In the genomic region with DNA sequence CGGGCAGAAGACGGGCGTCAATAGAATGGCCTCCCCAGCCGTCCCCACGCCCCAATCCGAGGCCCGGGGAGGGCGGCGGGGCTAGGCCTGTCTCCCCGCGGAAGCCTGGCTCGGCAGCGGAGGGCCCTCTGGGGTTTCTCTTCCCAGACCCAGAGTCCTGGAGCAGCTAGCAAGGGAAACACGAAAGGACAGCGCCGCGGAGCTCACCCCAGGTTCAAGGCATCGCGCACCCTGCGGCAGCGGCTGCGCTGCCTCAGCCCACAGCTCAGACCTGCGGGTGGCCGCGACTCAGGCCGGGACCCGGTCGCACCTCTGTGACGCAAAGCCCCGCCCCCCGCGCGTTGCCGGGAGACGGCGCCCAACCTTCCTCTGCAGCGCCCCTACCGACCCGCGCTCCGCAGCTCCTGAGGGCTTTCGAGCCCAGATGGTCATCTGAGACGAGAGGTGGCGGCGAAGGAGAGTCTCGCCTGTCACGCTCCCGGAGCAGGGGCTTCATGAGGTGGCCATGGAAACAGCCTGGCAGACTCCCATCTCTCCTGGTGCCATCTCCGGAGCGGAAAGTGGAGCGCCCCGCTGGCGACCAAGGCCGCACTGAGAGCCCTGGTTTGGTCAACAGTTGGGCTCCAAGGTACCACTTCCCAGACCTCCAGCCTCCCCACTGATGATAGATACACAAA, we compare ENCODE assay signal across 1 cellular context.
TF ChIP-seq lines count a peak whose summit lies in the region.

A gene with protein sequence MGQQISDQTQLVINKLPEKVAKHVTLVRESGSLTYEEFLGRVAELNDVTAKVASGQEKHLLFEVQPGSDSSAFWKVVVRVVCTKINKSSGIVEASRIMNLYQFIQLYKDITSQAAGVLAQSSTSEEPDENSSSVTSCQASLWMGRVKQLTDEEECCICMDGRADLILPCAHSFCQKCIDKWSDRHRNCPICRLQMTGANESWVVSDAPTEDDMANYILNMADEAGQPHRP (minus strand): TSS at position 273 of the 677 bp plus-strand sequence. CDS start 7,029 bp downstream, outside the sequence.

TF ChIP-seq in GM12878, 131 proteins besides CTCF, POLR2A, EP300 and RAD21 (continued from another document and continues in another):
- TF ChIP-seq, protein P1, sequence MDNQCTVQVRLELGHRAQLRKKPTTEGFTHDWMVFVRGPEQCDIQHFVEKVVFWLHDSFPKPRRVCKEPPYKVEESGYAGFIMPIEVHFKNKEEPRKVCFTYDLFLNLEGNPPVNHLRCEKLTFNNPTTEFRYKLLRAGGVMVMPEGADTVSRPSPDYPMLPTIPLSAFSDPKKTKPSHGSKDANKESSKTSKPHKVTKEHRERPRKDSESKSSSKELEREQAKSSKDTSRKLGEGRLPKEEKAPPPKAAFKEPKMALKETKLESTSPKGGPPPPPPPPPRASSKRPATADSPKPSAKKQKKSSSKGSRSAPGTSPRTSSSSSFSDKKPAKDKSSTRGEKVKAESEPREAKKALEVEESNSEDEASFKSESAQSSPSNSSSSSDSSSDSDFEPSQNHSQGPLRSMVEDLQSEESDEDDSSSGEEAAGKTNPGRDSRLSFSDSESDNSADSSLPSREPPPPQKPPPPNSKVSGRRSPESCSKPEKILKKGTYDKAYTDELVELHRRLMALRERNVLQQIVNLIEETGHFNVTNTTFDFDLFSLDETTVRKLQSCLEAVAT (IDR thresholded peaks at IDR 0.05), result no peak
- TF ChIP-seq SREBF1 (IDR thresholded peaks at IDR 0.05; ENCODE audit: low read length), result no peak
- peak; percentile 77; the same call in 1 of the 2 replicates for TF ChIP-seq SIN3A (IDR thresholded peaks at IDR 0.05; ENCODE audit: low read depth, low read length)
- peak; percentile 95 for TF ChIP-seq BMI1 (IDR thresholded peaks at IDR 0.05; ENCODE audit: borderline replicate concordance)
- TF ChIP-seq KLF5 (IDR thresholded peaks at IDR 0.05; ENCODE audit: partially characterized antibody), result peak; percentile 59
- TF ChIP-seq ZSCAN29 (IDR thresholded peaks at IDR 0.05), result no peak
- peak; percentile 72; the same call in 1 of the 2 replicates for TF ChIP-seq POLR2AphosphoS2 (IDR thresholded peaks at IDR 0.05; ENCODE audit: low read depth, low read length)
- 0 out of 2 replicates have a peak, but pooled peaks have one; percentile 17 for TF ChIP-seq EED (IDR thresholded peaks at IDR 0.05; ENCODE audit: low read depth)
- no peak for TF ChIP-seq ZZZ3 (IDR thresholded peaks at IDR 0.05; ENCODE audit: control insufficient read depth, insufficient read length, low read depth)
- TF ChIP-seq YBX1 (IDR thresholded peaks at IDR 0.05), result no peak
- 0 out of 2 replicates have a peak, but pooled peaks have one; percentile 40 for TF ChIP-seq CBFB (IDR thresholded peaks at IDR 0.05; ENCODE audit: low read depth)
- TF ChIP-seq RFX5 (IDR thresholded peaks at IDR 0.05; ENCODE audit: low read depth, low read length), result no peak
- no peak for TF ChIP-seq CBX5 (IDR thresholded peaks at IDR 0.05; ENCODE audit: low read depth)
- peak; percentile 73; the same call in 1 of the 2 replicates for TF ChIP-seq RB1 (IDR thresholded peaks at IDR 0.05; ENCODE audit: borderline replicate concordance)
- TF ChIP-seq GABPA (IDR thresholded peaks at IDR 0.05; ENCODE audit: low read depth), result no peak
- TF ChIP-seq ASH2L (IDR thresholded peaks at IDR 0.05; ENCODE audit: borderline replicate concordance, low read depth), result no peak
- 0 out of 2 replicates have a peak, but pooled peaks have one; percentile 29 for TF ChIP-seq BRCA1 (IDR thresholded peaks at IDR 0.05; ENCODE audit: low read depth, low read length)
- no peak for TF ChIP-seq YY1 (IDR thresholded peaks at IDR 0.05; ENCODE audit: low read depth, low read length)
- TF ChIP-seq, protein P2, sequence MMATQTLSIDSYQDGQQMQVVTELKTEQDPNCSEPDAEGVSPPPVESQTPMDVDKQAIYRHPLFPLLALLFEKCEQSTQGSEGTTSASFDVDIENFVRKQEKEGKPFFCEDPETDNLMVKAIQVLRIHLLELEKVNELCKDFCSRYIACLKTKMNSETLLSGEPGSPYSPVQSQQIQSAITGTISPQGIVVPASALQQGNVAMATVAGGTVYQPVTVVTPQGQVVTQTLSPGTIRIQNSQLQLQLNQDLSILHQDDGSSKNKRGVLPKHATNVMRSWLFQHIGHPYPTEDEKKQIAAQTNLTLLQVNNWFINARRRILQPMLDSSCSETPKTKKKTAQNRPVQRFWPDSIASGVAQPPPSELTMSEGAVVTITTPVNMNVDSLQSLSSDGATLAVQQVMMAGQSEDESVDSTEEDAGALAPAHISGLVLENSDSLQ (IDR thresholded peaks at IDR 0.05), result no peak
- peak in 1 of 2 experiments; percentile 78; a peak in 2 of 4 replicates for TF ChIP-seq SRF (IDR thresholded peaks at IDR 0.05; ENCODE audit: low read depth in 2 of 2, low read length in 2 of 2)
- TF ChIP-seq, protein P3, sequence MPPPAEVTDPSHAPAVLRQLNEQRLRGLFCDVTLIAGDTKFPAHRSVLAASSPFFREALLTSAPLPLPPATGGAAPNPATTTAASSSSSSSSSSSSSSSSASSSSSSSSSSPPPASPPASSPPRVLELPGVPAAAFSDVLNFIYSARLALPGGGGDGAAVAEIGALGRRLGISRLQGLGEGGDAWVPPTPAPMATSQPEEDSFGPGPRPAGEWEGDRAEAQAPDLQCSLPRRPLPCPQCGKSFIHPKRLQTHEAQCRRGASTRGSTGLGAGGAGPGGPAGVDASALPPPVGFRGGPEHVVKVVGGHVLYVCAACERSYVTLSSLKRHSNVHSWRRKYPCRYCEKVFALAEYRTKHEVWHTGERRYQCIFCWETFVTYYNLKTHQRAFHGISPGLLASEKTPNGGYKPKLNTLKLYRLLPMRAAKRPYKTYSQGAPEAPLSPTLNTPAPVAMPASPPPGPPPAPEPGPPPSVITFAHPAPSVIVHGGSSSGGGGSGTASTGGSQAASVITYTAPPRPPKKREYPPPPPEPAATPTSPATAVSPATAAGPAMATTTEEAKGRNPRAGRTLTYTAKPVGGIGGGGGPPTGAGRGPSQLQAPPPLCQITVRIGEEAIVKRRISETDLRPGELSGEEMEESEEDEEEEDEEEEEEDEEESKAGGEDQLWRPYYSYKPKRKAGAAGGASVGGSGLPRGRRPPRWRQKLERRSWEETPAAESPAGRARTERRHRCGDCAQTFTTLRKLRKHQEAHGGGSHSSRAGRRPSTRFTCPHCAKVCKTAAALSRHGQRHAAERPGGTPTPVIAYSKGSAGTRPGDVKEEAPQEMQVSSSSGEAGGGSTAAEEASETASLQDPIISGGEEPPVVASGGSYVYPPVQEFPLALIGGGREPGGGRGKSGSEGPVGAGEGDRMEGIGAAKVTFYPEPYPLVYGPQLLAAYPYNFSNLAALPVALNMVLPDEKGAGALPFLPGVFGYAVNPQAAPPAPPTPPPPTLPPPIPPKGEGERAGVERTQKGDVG (CRISPR knock-in tag; IDR thresholded peaks at IDR 0.05), result no peak
- peak; percentile 87 for TF ChIP-seq NBN (IDR thresholded peaks at IDR 0.05)
- TF ChIP-seq POU2F2 (IDR thresholded peaks at IDR 0.05; ENCODE audit: borderline replicate concordance, low read depth, low read length), result peak; percentile 39; the same call in 1 of the 3 replicates
- no peak for TF ChIP-seq SUZ12 (IDR thresholded peaks at IDR 0.05; ENCODE audit: unreplicated experiment)
- TF ChIP-seq ZNF24 (IDR thresholded peaks at IDR 0.05), result no peak
- no peak for TF ChIP-seq FOXK2 (IDR thresholded peaks at IDR 0.05)
- peak; percentile 59; the same call in 1 of the 2 replicates for TF ChIP-seq TAF1 (IDR thresholded peaks at IDR 0.05; ENCODE audit: borderline replicate concordance, low read depth, low read length)
- TF ChIP-seq NR2C1 (IDR thresholded peaks at IDR 0.05), result no peak
- no peak for TF ChIP-seq HDAC6 (IDR thresholded peaks at IDR 0.05; ENCODE audit: unreplicated experiment)
- TF ChIP-seq CEBPB (IDR thresholded peaks at IDR 0.05; ENCODE audit: borderline replicate concordance in 1 of 2, low read depth in 2 of 2, low read length in 2 of 2), result no peak
- TF ChIP-seq, protein P4, sequence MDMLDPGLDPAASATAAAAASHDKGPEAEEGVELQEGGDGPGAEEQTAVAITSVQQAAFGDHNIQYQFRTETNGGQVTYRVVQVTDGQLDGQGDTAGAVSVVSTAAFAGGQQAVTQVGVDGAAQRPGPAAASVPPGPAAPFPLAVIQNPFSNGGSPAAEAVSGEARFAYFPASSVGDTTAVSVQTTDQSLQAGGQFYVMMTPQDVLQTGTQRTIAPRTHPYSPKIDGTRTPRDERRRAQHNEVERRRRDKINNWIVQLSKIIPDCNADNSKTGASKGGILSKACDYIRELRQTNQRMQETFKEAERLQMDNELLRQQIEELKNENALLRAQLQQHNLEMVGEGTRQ (IDR thresholded peaks at IDR 0.05; ENCODE audit: borderline replicate concordance, low read depth, low read length), result no peak
- 0 out of 2 replicates have a peak, but pooled peaks have one; percentile 31 for TF ChIP-seq STAT1 (conservative IDR thresholded peaks at IDR 0.05)
- TF ChIP-seq, protein P5, sequence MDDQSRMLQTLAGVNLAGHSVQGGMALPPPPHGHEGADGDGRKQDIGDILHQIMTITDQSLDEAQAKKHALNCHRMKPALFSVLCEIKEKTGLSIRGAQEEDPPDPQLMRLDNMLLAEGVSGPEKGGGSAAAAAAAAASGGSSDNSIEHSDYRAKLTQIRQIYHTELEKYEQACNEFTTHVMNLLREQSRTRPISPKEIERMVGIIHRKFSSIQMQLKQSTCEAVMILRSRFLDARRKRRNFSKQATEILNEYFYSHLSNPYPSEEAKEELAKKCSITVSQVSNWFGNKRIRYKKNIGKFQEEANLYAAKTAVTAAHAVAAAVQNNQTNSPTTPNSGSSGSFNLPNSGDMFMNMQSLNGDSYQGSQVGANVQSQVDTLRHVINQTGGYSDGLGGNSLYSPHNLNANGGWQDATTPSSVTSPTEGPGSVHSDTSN (IDR thresholded peaks at IDR 0.05; ENCODE audit: insufficient replicate concordance, low read depth, low read length), result no peak
- TF ChIP-seq BCL11A (IDR thresholded peaks at IDR 0.05; ENCODE audit: low read depth, low read length), result no peak
- TF ChIP-seq, protein P6, sequence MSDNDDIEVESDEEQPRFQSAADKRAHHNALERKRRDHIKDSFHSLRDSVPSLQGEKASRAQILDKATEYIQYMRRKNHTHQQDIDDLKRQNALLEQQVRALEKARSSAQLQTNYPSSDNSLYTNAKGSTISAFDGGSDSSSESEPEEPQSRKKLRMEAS (IDR thresholded peaks at IDR 0.05; ENCODE audit: low read depth, low read length), result peak; percentile 50; the same call in 1 of the 2 replicates
- no peak for TF ChIP-seq ESRRA (IDR thresholded peaks at IDR 0.05; ENCODE audit: low read length)
- TF ChIP-seq SMAD5 (IDR thresholded peaks at IDR 0.05; ENCODE audit: low read depth), result no peak
- peak; percentile 86 for TF ChIP-seq SP1 (IDR thresholded peaks at IDR 0.05; ENCODE audit: low read depth, low read length)
- TF ChIP-seq GATAD2B (conservative IDR thresholded peaks at IDR 0.05; ENCODE audit: low read depth), result peak; percentile 80; the same call in 1 of the 2 replicates
- TF ChIP-seq LARP7 (IDR thresholded peaks at IDR 0.05), result peak; percentile 84
- TF ChIP-seq, protein P7, sequence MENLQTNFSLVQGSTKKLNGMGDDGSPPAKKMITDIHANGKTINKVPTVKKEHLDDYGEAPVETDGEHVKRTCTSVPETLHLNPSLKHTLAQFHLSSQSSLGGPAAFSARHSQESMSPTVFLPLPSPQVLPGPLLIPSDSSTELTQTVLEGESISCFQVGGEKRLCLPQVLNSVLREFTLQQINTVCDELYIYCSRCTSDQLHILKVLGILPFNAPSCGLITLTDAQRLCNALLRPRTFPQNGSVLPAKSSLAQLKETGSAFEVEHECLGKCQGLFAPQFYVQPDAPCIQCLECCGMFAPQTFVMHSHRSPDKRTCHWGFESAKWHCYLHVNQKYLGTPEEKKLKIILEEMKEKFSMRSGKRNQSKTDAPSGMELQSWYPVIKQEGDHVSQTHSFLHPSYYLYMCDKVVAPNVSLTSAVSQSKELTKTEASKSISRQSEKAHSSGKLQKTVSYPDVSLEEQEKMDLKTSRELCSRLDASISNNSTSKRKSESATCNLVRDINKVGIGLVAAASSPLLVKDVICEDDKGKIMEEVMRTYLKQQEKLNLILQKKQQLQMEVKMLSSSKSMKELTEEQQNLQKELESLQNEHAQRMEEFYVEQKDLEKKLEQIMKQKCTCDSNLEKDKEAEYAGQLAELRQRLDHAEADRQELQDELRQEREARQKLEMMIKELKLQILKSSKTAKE (IDR thresholded peaks at IDR 0.05; ENCODE audit: low read depth, poor library complexity, severe bottlenecking), result no peak
- TF ChIP-seq WRNIP1 (IDR thresholded peaks at IDR 0.05; ENCODE audit: borderline replicate concordance, low read depth, low read length), result no peak
- TF ChIP-seq MTA2 (IDR thresholded peaks at IDR 0.05; ENCODE audit: low read depth), result no peak
- TF ChIP-seq, protein P8, sequence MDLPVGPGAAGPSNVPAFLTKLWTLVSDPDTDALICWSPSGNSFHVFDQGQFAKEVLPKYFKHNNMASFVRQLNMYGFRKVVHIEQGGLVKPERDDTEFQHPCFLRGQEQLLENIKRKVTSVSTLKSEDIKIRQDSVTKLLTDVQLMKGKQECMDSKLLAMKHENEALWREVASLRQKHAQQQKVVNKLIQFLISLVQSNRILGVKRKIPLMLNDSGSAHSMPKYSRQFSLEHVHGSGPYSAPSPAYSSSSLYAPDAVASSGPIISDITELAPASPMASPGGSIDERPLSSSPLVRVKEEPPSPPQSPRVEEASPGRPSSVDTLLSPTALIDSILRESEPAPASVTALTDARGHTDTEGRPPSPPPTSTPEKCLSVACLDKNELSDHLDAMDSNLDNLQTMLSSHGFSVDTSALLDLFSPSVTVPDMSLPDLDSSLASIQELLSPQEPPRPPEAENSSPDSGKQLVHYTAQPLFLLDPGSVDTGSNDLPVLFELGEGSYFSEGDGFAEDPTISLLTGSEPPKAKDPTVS (IDR thresholded peaks at IDR 0.05; ENCODE audit: low read depth, low read length), result 0 out of 2 replicates have a peak, but pooled peaks have one; percentile 51
- TF ChIP-seq, protein P9, sequence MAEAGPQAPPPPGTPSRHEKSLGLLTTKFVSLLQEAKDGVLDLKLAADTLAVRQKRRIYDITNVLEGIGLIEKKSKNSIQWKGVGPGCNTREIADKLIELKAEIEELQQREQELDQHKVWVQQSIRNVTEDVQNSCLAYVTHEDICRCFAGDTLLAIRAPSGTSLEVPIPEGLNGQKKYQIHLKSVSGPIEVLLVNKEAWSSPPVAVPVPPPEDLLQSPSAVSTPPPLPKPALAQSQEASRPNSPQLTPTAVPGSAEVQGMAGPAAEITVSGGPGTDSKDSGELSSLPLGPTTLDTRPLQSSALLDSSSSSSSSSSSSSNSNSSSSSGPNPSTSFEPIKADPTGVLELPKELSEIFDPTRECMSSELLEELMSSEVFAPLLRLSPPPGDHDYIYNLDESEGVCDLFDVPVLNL (IDR thresholded peaks at IDR 0.05; ENCODE audit: low read depth, low read length), result no peak
- TF ChIP-seq IKZF2 (IDR thresholded peaks at IDR 0.05), result no peak
- TF ChIP-seq TCF3 (IDR thresholded peaks at IDR 0.05; ENCODE audit: borderline replicate concordance, insufficient read depth, low read depth, low read length), result 0 out of 2 replicates have a peak, but pooled peaks have one; percentile 43
- no peak for TF ChIP-seq RAD51 (IDR thresholded peaks at IDR 0.05)
- TF ChIP-seq ZNF384 (IDR thresholded peaks at IDR 0.05; ENCODE audit: borderline replicate concordance, low read depth, low read length), result no peak
- TF ChIP-seq CHD2 (IDR thresholded peaks at IDR 0.05; ENCODE audit: borderline replicate concordance, low read depth, low read length), result peak; percentile 78
